19 cellular contexts compared by ENCODE assay signal in genomic region chr2:186755066-186755465, GRCh38.
DNase-seq lines count a peak whose midpoint lies in the region; ATAC-seq and TF ChIP-seq lines count a peak whose summit lies in the region.
"Had no signal": no experiment of that assay in that cellular context is flagged by ENCODE, and none has a peak within 500 bp of the region (broad histone marks: within the 10 kb centered on the region; RNA-seq: fewer than 3 reads in every experiment).

No MANE protein-coding gene starts in this region.

- H3K36me3 ChIP-seq in IMR-90 (ENCODE audit: control insufficient read depth, insufficient read depth, low read length) (peaks cover 4% of the 10 kb centered on the region; the same call in 1 of the 2 replicates), brain microvascular endothelial cell (replicated peaks) (no peaks in the 10 kb centered on the region), upper lobe of right lung (no peaks in the 10 kb centered on the region)
- H3K36me3 ChIP-seq: cardiac muscle cell, SJSA1 had no signal

- H3K79me1 ChIP-seq in IMR-90 (ENCODE audit: low read depth in 1 of 2, low read length in 2 of 2): no peaks in the 10 kb centered on the region

- no peak overlapping the region for H2AFZ ChIP-seq in IMR-90 (replicated peaks; ENCODE audit: low read length, poor library complexity)
- H2AFZ ChIP-seq: hepatocyte had no signal

- H3K4ac ChIP-seq in IMR-90 (ENCODE audit: low read depth, low read length): no peak overlapping the region

- no peak for TF ChIP-seq RAD21 in IMR-90 (IDR thresholded peaks at IDR 0.05; ENCODE audit: low read length)

- H3K4me3 ChIP-seq in IMR-90 (ENCODE audit: insufficient read depth, low read depth, low read length): no peak overlapping the region
- H3K4me3 ChIP-seq in brain microvascular endothelial cell (ENCODE audit: low read depth, low read length): no peak overlapping the region
- no peak overlapping the region for H3K4me3 ChIP-seq in fibroblast of pulmonary artery (replicated peaks; ENCODE audit: low read depth, low read length)
- no peak overlapping the region for H3K4me3 ChIP-seq in upper lobe of right lung
- H3K4me3 ChIP-seq: cardiac muscle cell, hepatocyte, Peyer's patch, SJSA1 had no signal

- H3K9me3 ChIP-seq in IMR-90 (ENCODE audit: control insufficient read depth, insufficient read depth, low read length): no peaks in the 10 kb centered on the region
- H3K9me3 ChIP-seq in upper lobe of right lung: no peaks in the 10 kb centered on the region
- H3K9me3 ChIP-seq: Caco-2, Peyer's patch, SJSA1 had no signal

- H2AK9ac ChIP-seq in IMR-90 (replicated peaks; ENCODE audit: low read depth, low read length, poor library complexity): no peak overlapping the region

- no peak overlapping the region for H3K27ac ChIP-seq in IMR-90 (ENCODE audit: insufficient read depth, low read length)
- H3K27ac ChIP-seq in brain microvascular endothelial cell: no peak overlapping the region
- no peak overlapping the region for H3K27ac ChIP-seq in upper lobe of right lung
- H3K27ac ChIP-seq: cardiac muscle cell, hepatocyte, Peyer's patch, SJSA1 had no signal

- no peak overlapping the region for H3K4me3 Mint-ChIP-seq in effector memory CD8-positive, alpha-beta T cell
- H3K4me3 Mint-ChIP-seq: activated CD4-positive, alpha-beta T cell treated with anti-CD3 and anti-CD28 coated beads, Interleukin-2, amount 10 ng/mL, durations not matched to agents 24 days and 14 days; activated naive CD8-positive, alpha-beta T cell treated with anti-CD3 and anti-CD28 coated beads, Interleukin-2, amount 10 ng/mL, durations not matched to agents 7 days and 5 days; activated T-helper 17 cell treated with anti-CD3 and anti-CD28 coated beads, Interleukin-2, amount 50 U/mL, for 72 hours; T-helper 1 cell treated with Interleukin-12 subunit alpha and Interleukin-12 subunit beta and Interleukin-4 antibody, amounts not matched to agents 30 μg/mL and 1 μg/mL, for 36 hours; type B pancreatic cell had no signal

- H3K9ac ChIP-seq in IMR-90 (ENCODE audit: low read depth, low read length): no peak overlapping the region

- H2BK120ac ChIP-seq in IMR-90 (ENCODE audit: low read depth, low read length): no peak overlapping the region

- no peak overlapping the region for H3K56ac ChIP-seq in IMR-90 (ENCODE audit: extremely low read depth, insufficient read depth, low read length)

- H3K4me2 ChIP-seq in IMR-90 (ENCODE audit: low read depth, low read length): no peak overlapping the region
- H3K4me2 ChIP-seq: hepatocyte had no signal

- H4K8ac ChIP-seq in IMR-90 (ENCODE audit: low read depth in 2 of 2, low read length in 2 of 2): no peak overlapping the region

- no peaks in the 10 kb centered on the region for H3K27me3 ChIP-seq in IMR-90 (ENCODE audit: control insufficient read depth, insufficient read depth, low read length)
- no peaks in the 10 kb centered on the region for H3K27me3 ChIP-seq in brain microvascular endothelial cell (replicated peaks)
- H3K27me3 ChIP-seq in upper lobe of right lung: no peaks in the 10 kb centered on the region
- H3K27me3 ChIP-seq: cardiac muscle cell, hepatocyte, Peyer's patch, SJSA1 had no signal

- peaks cover 0 to 3% of the 10 kb centered on the region in 2 donors for H3K9me3 Mint-ChIP-seq in effector memory CD8-positive, alpha-beta T cell
- H3K9me3 Mint-ChIP-seq: activated CD4-positive, alpha-beta T cell treated with anti-CD3 and anti-CD28 coated beads, Interleukin-2, amount 10 ng/mL, durations not matched to agents 24 days and 14 days; activated naive CD8-positive, alpha-beta T cell treated with anti-CD3 and anti-CD28 coated beads, Interleukin-2, amount 10 ng/mL, durations not matched to agents 7 days and 5 days; activated T-helper 17 cell treated with anti-CD3 and anti-CD28 coated beads, Interleukin-2, amount 50 U/mL, for 72 hours; T-helper 1 cell treated with Interleukin-12 subunit alpha and Interleukin-12 subunit beta and Interleukin-4 antibody, amounts not matched to agents 30 μg/mL and 1 μg/mL, for 36 hours; type B pancreatic cell had no signal

- DNase-seq in IMR-90 (peak; percentile 36), brain microvascular endothelial cell (peak; percentile 57), fibroblast of pulmonary artery (ENCODE audit: low read depth) (peak; percentile 49), DMS 273 (lab: John Stamatoyannopoulos, UW; ENCODE audit: unreplicated experiment) (no peak), upper lobe of right lung (no peak), NCI-H1092 (lab: John Stamatoyannopoulos, UW) (no peak)
- DNase-seq in effector memory CD8-positive, alpha-beta T cell: no peak
- DNase-seq: activated CD4-positive, alpha-beta T cell treated with anti-CD3 and anti-CD28 coated beads, Interleukin-2, amount 10 ng/mL, durations not matched to agents 24 days and 14 days; activated naive CD8-positive, alpha-beta T cell treated with anti-CD3 and anti-CD28 coated beads, Interleukin-2, amount 10 ng/mL, durations not matched to agents 7 days and 5 days; Caco-2; NCI-H1694 treated with DMSO at 0.1 percent for 48 hours; Peyer's patch; stimulated activated CD4-positive, alpha-beta T cell treated with anti-CD3 and anti-CD28 coated beads, Interleukin-12 subunit alpha, Interleukin-12 subunit beta, amount 100 ng/mL, for 4 hours had no signal

- no peak overlapping the region for H3K23ac ChIP-seq in IMR-90 (ENCODE audit: low read depth, low read length)

- TF ChIP-seq CTCF in IMR-90 (conservative IDR thresholded peaks at IDR 0.05; ENCODE audit: low read depth, low read length) (no peak), brain microvascular endothelial cell (IDR thresholded peaks at IDR 0.05; ENCODE audit: low read depth, low read length, missing control alignments) (no peak), fibroblast of pulmonary artery (IDR thresholded peaks at IDR 0.05; ENCODE audit: low read length, missing control alignments) (no peak), upper lobe of right lung (IDR thresholded peaks at IDR 0.05) (no peak)

- no peak overlapping the region for H2BK15ac ChIP-seq in IMR-90 (ENCODE audit: low read depth, low read length)

- no peak overlapping the region for H3K27ac Mint-ChIP-seq in effector memory CD8-positive, alpha-beta T cell
- H3K27ac Mint-ChIP-seq: activated CD4-positive, alpha-beta T cell treated with anti-CD3 and anti-CD28 coated beads, Interleukin-2, amount 10 ng/mL, durations not matched to agents 24 days and 14 days; activated naive CD8-positive, alpha-beta T cell treated with anti-CD3 and anti-CD28 coated beads, Interleukin-2, amount 10 ng/mL, durations not matched to agents 7 days and 5 days; activated T-helper 17 cell treated with anti-CD3 and anti-CD28 coated beads, Interleukin-2, amount 50 U/mL, for 72 hours; T-helper 1 cell treated with Interleukin-12 subunit alpha and Interleukin-12 subunit beta and Interleukin-4 antibody, amounts not matched to agents 30 μg/mL and 1 μg/mL, for 36 hours; type B pancreatic cell had no signal

- no peak overlapping the region for H4K91ac ChIP-seq in IMR-90 (ENCODE audit: insufficient read depth, low read depth, low read length)

- H3K14ac ChIP-seq in IMR-90 (replicated peaks; ENCODE audit: low read depth, low read length): no peak overlapping the region

- no peak overlapping the region for H2BK5ac ChIP-seq in IMR-90 (ENCODE audit: low read depth, low read length, poor library complexity, severe bottlenecking)

- CTCF ChIA-PET in IMR-90 (lab: Yijun Ruan, JAX): interaction anchor here (1.5 kb wide), 1 partner anchor 11 kb away, joined by 3 read pairs; no protein-coding TSS in a partner anchor

- H3K4me1 ChIP-seq in IMR-90 (ENCODE audit: control insufficient read depth, insufficient read depth, low read length): no peaks in the 10 kb centered on the region
- H3K4me1 ChIP-seq in upper lobe of right lung: no peaks in the 10 kb centered on the region
- H3K4me1 ChIP-seq: Peyer's patch, SJSA1 had no signal

- dilution Hi-C loops in IMR-90 (cut with HindIII; ENCODE audit: low sequenced_read_pairs, unreplicated experiment): no loop called here

- no peak overlapping the region for H2BK20ac ChIP-seq in IMR-90 (ENCODE audit: low read depth, low read length)

- H3K27me3 Mint-ChIP-seq in effector memory CD8-positive, alpha-beta T cell: no peaks in the 10 kb centered on the region
- H3K27me3 Mint-ChIP-seq: activated CD4-positive, alpha-beta T cell treated with anti-CD3 and anti-CD28 coated beads, Interleukin-2, amount 10 ng/mL, durations not matched to agents 24 days and 14 days; activated naive CD8-positive, alpha-beta T cell treated with anti-CD3 and anti-CD28 coated beads, Interleukin-2, amount 10 ng/mL, durations not matched to agents 7 days and 5 days; activated T-helper 17 cell treated with anti-CD3 and anti-CD28 coated beads, Interleukin-2, amount 50 U/mL, for 72 hours; type B pancreatic cell had no signal

- in situ Hi-C loops in IMR-90 (cut with MboI; ENCODE audit: low sequenced_read_pairs): no loop called here
- in situ Hi-C loops in brain microvascular endothelial cell (cut with HindIII; ENCODE audit: low pct_ligation_motif_present, low sequenced_read_pairs): no loop called here

- H3K4me1 Mint-ChIP-seq in effector memory CD8-positive, alpha-beta T cell (ENCODE audit: low read depth in 2 of 2): no peaks in the 10 kb centered on the region
- H3K4me1 Mint-ChIP-seq: activated CD4-positive, alpha-beta T cell treated with anti-CD3 and anti-CD28 coated beads, Interleukin-2, amount 10 ng/mL, durations not matched to agents 24 days and 14 days; activated T-helper 17 cell treated with anti-CD3 and anti-CD28 coated beads, Interleukin-2, amount 50 U/mL, for 72 hours had no signal

- peak; percentile 46; the same call in 1 of the 2 replicates for ATAC-seq in IMR-90 (ENCODE audit: low read depth)
- no peak for ATAC-seq in upper lobe of right lung
- ATAC-seq in effector memory CD8-positive, alpha-beta T cell (replicated peaks): no peak
- ATAC-seq: activated T-helper 17 cell treated with anti-CD3 and anti-CD28 coated beads, Interleukin-2, amount 50 U/mL, for 72 hours had no signal

- TF ChIP-seq POLR2A in IMR-90 (IDR thresholded peaks at IDR 0.05; ENCODE audit: low read depth, low read length): no peak

- no peak overlapping the region for H4K5ac ChIP-seq in IMR-90 (ENCODE audit: low read depth, low read length)

- WGBS in IMR-90 (ENCODE audit: extremely low coverage in 2 of 2, insufficient read length in 1 of 2), 2 experiments: no CpG with 5 or more reads among the region's 2 CpGs

- peaks cover 2% of the 10 kb centered on the region for H3K36me3 Mint-ChIP-seq in effector memory CD8-positive, alpha-beta T cell (ENCODE audit: insufficient read depth)
- H3K36me3 Mint-ChIP-seq: activated naive CD8-positive, alpha-beta T cell treated with anti-CD3 and anti-CD28 coated beads, Interleukin-2, amount 10 ng/mL, durations not matched to agents 7 days and 5 days had no signal

- H4K20me1 ChIP-seq in IMR-90 (ENCODE audit: insufficient read depth, low read length): no peaks in the 10 kb centered on the region

- no peaks in the 10 kb centered on the region for H3K9me1 ChIP-seq in IMR-90 (ENCODE audit: insufficient read depth, low read length)

- H2AK5ac ChIP-seq in IMR-90 (ENCODE audit: low read depth, low read length): no peak overlapping the region

- POLR2A ChIA-PET in IMR-90 (lab: Charles Lee; ENCODE audit: unreplicated experiment): no interaction called here

- no TSS peak for BruUV-seq in IMR-90 (replicated peaks; lab: Mats Ljungman, UMichigan)

- no peak overlapping the region for H3K18ac ChIP-seq in IMR-90 (ENCODE audit: low read depth, low read length)

- intact Hi-C loops in IMR-90 (cut with micrococcal nuclease) (no loop called here), upper lobe of right lung (cut with DNase I) (no loop called here)

Comparison
In these comparisons a context has a peak if more than half of its experiments do, and no peak if none do; other contexts are left out.
1. DNase-seq: peak in IMR-90 (single experiment), brain microvascular endothelial cell (single experiment) and fibroblast of pulmonary artery (single experiment); none in DMS 273 (single experiment), upper lobe of right lung (single experiment), effector memory CD8-positive, alpha-beta T cell (0 of 3) and NCI-H1092 (single experiment).